ENCODE assay signal across 18 cellular contexts in genomic region chr2:128433911-128434550, GRCh38.
A peak's percentile ranks its signal among the peaks of the same experiment; 100 is the strongest.
DNase-seq lines count a peak whose midpoint lies in the region; ATAC-seq and TF ChIP-seq lines count a peak whose summit lies in the region.
"Had no signal": no experiment of that assay in that cellular context is flagged by ENCODE, and none has a peak within 500 bp of the region (broad histone marks: within the 10 kb centered on the region; RNA-seq: fewer than 3 reads in every experiment).

No MANE protein-coding gene starts in this region.

- no peak overlapping the region for H2AFZ ChIP-seq in neural progenitor cell (replicated peaks)

- intact Hi-C loops in cardiac septum (cut with DNase I) = no loop called here
- intact Hi-C loops in Right ventricle myocardium inferior (cut with DNase I) = no loop called here
- intact Hi-C loops in transverse colon (cut with DNase I; ENCODE audit: low total_unique reads) = no loop called here

- H3K79me2 ChIP-seq in neural progenitor cell (ENCODE audit: low read depth) = no peaks in the 10 kb centered on the region

- in situ Hi-C loops in transverse colon (cut with MboI; ENCODE audit: low pct_ligation_motif_present in 1 of 4, low pct_unique_long_range_greater_than_20kb in 1 of 4, low sequenced_read_pairs in 3 of 4) = no loop called here

- H3K9me3 ChIP-seq in WERI-Rb-1 (ENCODE audit: severe bottlenecking) (peaks cover 4% of the 10 kb centered on the region), neural progenitor cell (ENCODE audit: low read depth) (no peaks in the 10 kb centered on the region), transverse colon (peaks cover 4 to 8% of the 10 kb centered on the region in 2 donors)
- H3K9me3 ChIP-seq: BE2C had no signal

- no peak for TF ChIP-seq EP300 in transverse colon (IDR thresholded peaks at IDR 0.05; ENCODE audit: low read depth)

- H3K4me2 ChIP-seq in neural progenitor cell = no peak overlapping the region

- H3K27me3 ChIP-seq in WERI-Rb-1 (ENCODE audit: insufficient read depth, low read depth, severe bottlenecking) (no peaks in the 10 kb centered on the region), neural progenitor cell (no peaks in the 10 kb centered on the region), transverse colon (no peaks in the 10 kb centered on the region)
- H3K27me3 ChIP-seq: BE2C had no signal

- H3K27me3 Mint-ChIP-seq in neural progenitor cell (ENCODE audit: insufficient read depth, low read depth) = peaks cover 3% of the 10 kb centered on the region
- peaks cover 46% of the 10 kb centered on the region for H3K27me3 Mint-ChIP-seq in nephron progenitor cell (ENCODE audit: low read depth, poor library complexity)

- DNase-seq in cardiac septum (ENCODE audit: low spot score) (peak; percentile 33), Right ventricle myocardium inferior (ENCODE audit: missing footprints) (no peak), WERI-Rb-1 (peak; percentile 3), neural progenitor cell (ENCODE audit: low spot score) (no peak), transverse colon (peak; percentile 2), nephron progenitor cell (no peak), inferior parietal cortex (ENCODE audit: extremely low spot score) (no peak)
- DNase-seq: BE2C, DMS79, KG1, NCI-H1417, NCI-H187, NCI-H2107, NCI-H2227 treated with DMSO at 0.1 percent for 48 hours, NCI-H510A treated with DMSO at 0.1 percent for 48 hours, PC-3 had no signal

- H3K9ac ChIP-seq in neural progenitor cell = no peak overlapping the region

- H3K4me1 ChIP-seq in neural progenitor cell (no peaks in the 10 kb centered on the region), transverse colon (no peaks in the 10 kb centered on the region)
- H3K4me1 ChIP-seq: BE2C had no signal

- H3K4me1 Mint-ChIP-seq in neural progenitor cell (peaks cover 15% of the 10 kb centered on the region), nephron progenitor cell (peaks cover 31% of the 10 kb centered on the region)

- TF ChIP-seq POLR2A in transverse colon (IDR thresholded peaks at IDR 0.05) = no peak

- TF ChIP-seq CTCF in WERI-Rb-1 (IDR thresholded peaks at IDR 0.05; ENCODE audit: low read depth, low read length) = no peak
- TF ChIP-seq CTCF in neural progenitor cell (IDR thresholded peaks at IDR 0.05) = no peak
- TF ChIP-seq CTCF in transverse colon (IDR thresholded peaks at IDR 0.05) = no peak
- no peak for TF ChIP-seq CTCF in nephron progenitor cell (IDR thresholded peaks at IDR 0.05)

- H3K27ac ChIP-seq in WERI-Rb-1 (no peak overlapping the region), neural progenitor cell (no peak overlapping the region), transverse colon (no peak overlapping the region)
- H3K27ac ChIP-seq: RWPE1 had no signal

- ATAC-seq in Right ventricle myocardium inferior (no peak), HG03432 (IDR thresholded peaks at IDR 0.05; ENCODE audit: unreplicated experiment) (no peak)
- ATAC-seq: PC-3 had no signal

- H3K9me3 Mint-ChIP-seq in neural progenitor cell (peaks cover 18% of the 10 kb centered on the region), nephron progenitor cell (peaks cover 21% of the 10 kb centered on the region)

- no peaks in the 10 kb centered on the region for H3K36me3 Mint-ChIP-seq in neural progenitor cell
- no peaks in the 10 kb centered on the region for H3K36me3 Mint-ChIP-seq in nephron progenitor cell (ENCODE audit: low read depth)

- H3K4me3 Mint-ChIP-seq in neural progenitor cell (no peak overlapping the region), nephron progenitor cell (no peak overlapping the region)

- H3K36me3 ChIP-seq in WERI-Rb-1 (no peaks in the 10 kb centered on the region), neural progenitor cell (no peaks in the 10 kb centered on the region), transverse colon (no peaks in the 10 kb centered on the region)
- H3K36me3 ChIP-seq: BE2C had no signal

- 80 to 83% methylated on average over 1 to 3 of the region's 3 CpGs for WGBS in transverse colon (ENCODE audit: low coverage in 1 of 2), 2 donors

- H3K4me3 ChIP-seq in WERI-Rb-1 (ENCODE audit: low read depth, low read length) = no peak overlapping the region
- H3K4me3 ChIP-seq in neural progenitor cell = no peak overlapping the region
- no peak overlapping the region for H3K4me3 ChIP-seq in transverse colon

- H3K27ac Mint-ChIP-seq in neural progenitor cell = peak overlapping the region; percentile 92
- H3K27ac Mint-ChIP-seq in nephron progenitor cell = no peak overlapping the region

- no peaks in the 10 kb centered on the region for H4K20me1 ChIP-seq in neural progenitor cell (ENCODE audit: low read depth)

- H3F3A ChIP-seq in neural progenitor cell (ENCODE audit: low read depth) = no peaks in the 10 kb centered on the region

Comparison
In these comparisons a context has a peak if more than half of its experiments do, and no peak if none do; other contexts are left out.
1. DNase-seq: peak in cardiac septum (single experiment), WERI-Rb-1 (single experiment) and transverse colon (single experiment); none in Right ventricle myocardium inferior (single experiment), neural progenitor cell (single experiment), nephron progenitor cell (single experiment) and inferior parietal cortex (single experiment).